14 cellular contexts compared by ENCODE assay signal in genomic region chr21:42505090-42505726, GRCh38. TPM values are rescaled to one million over a fixed set of nuclear protein-coding genes. Genes with fewer than 3 reads are reported as not detected.
DNase-seq lines count a peak whose midpoint lies in the region; ATAC-seq, FAIRE-seq and TF ChIP-seq lines count a peak whose summit lies in the region.
"Had no signal": no experiment of that assay in that cellular context is flagged by ENCODE, and none has a peak within 500 bp of the region (broad histone marks: within the 10 kb centered on the region; RNA-seq: fewer than 3 reads in every experiment).

No MANE protein-coding gene starts in this region.

- DNase-seq in GM12892 (ENCODE audit: insufficient read length) = peak; percentile 47
- DNase-seq in NOMO-1 treated with DMSO at 0.1 percent for 48 hours (lab: John Stamatoyannopoulos, UW; ENCODE audit: unreplicated experiment) = peak; percentile 88
- no peak for DNase-seq in effector CD8-positive, alpha-beta T cell (lab: John Stamatoyannopoulos, UW)
- no peak for DNase-seq in middle frontal gyrus (ENCODE audit: extremely low spot score, low spot score)
- DNase-seq in MG63 = no peak
- DNase-seq: activated CD4-positive, alpha-beta T cell treated with anti-CD3 and anti-CD28 coated beads for 48 hours; right cardiac atrium had no signal

- H3K36me3 ChIP-seq in MG63 = no peaks in the 10 kb centered on the region
- H3K36me3 ChIP-seq: ascending aorta, Peyer's patch had no signal

- H3K4me3 ChIP-seq in MG63 = no peak overlapping the region
- H3K4me3 ChIP-seq: ascending aorta, K562, Peyer's patch had no signal

- H3K27me3 ChIP-seq in MG63 = peaks cover 4% of the 10 kb centered on the region; the same call in 1 of the 2 replicates
- H3K27me3 ChIP-seq: ascending aorta, Peyer's patch had no signal

- no peaks in the 10 kb centered on the region for H3K9me3 ChIP-seq in MG63
- H3K9me3 ChIP-seq: ascending aorta, Peyer's patch had no signal

- ATAC-seq in GM19438 (IDR thresholded peaks at IDR 0.05; ENCODE audit: low read depth, unreplicated experiment) = peak; percentile 89
- ATAC-seq in HG02973 (IDR thresholded peaks at IDR 0.05; ENCODE audit: unreplicated experiment) = peak; percentile 82
- no peak for ATAC-seq in HG03457 (IDR thresholded peaks at IDR 0.05; ENCODE audit: unreplicated experiment)
- ATAC-seq: K562, right cardiac atrium had no signal

- FAIRE-seq in GM12892 (lab: Jason Lieb, UNC) = peak; percentile 97
- FAIRE-seq: K562 had no signal

- TF ChIP-seq POLR2A in GM12892 (IDR thresholded peaks at IDR 0.05; ENCODE audit: low read depth, low read length) = no peak

RNA-seq across cellular contexts. Expression of gene SLC37A1, which starts 8.4 kb away (rescaled TPM):
- polyA plus RNA-seq in GM12892 (2012; ENCODE audit: missing spikeins) = 15.2 TPM
- 2.1 and 5.0 TPM in 2 replicates for total RNA-seq in MG63 (2014; rRNA removed; shearing (Covaris generic); ENCODE audit: low replicate concordance)

RNA-seq across cellular contexts. Expression of gene RSPH1, which starts 9.2 kb away (rescaled TPM):
- polyA plus RNA-seq in GM12892 (2012; ENCODE audit: missing spikeins) = 1.9 TPM
- not detected in 2 replicates for total RNA-seq in MG63 (2014; rRNA removed; shearing (Covaris generic); ENCODE audit: low replicate concordance)
- total RNA-seq: ascending aorta, K562, right cardiac atrium had no signal
- polyA plus RNA-seq: CD14-positive monocyte, right cardiac atrium had no signal

Comparison
In these comparisons a context has a peak if more than half of its experiments do, and no peak if none do; other contexts are left out.
1. DNase-seq: peak in GM12892 (single experiment) and NOMO-1 treated with DMSO at 0.1 percent for 48 hours (single experiment); none in effector CD8-positive, alpha-beta T cell (single experiment), middle frontal gyrus (single experiment) and MG63 (single experiment).